ENCODE assay signal across 8 cellular contexts in the genomic region with DNA sequence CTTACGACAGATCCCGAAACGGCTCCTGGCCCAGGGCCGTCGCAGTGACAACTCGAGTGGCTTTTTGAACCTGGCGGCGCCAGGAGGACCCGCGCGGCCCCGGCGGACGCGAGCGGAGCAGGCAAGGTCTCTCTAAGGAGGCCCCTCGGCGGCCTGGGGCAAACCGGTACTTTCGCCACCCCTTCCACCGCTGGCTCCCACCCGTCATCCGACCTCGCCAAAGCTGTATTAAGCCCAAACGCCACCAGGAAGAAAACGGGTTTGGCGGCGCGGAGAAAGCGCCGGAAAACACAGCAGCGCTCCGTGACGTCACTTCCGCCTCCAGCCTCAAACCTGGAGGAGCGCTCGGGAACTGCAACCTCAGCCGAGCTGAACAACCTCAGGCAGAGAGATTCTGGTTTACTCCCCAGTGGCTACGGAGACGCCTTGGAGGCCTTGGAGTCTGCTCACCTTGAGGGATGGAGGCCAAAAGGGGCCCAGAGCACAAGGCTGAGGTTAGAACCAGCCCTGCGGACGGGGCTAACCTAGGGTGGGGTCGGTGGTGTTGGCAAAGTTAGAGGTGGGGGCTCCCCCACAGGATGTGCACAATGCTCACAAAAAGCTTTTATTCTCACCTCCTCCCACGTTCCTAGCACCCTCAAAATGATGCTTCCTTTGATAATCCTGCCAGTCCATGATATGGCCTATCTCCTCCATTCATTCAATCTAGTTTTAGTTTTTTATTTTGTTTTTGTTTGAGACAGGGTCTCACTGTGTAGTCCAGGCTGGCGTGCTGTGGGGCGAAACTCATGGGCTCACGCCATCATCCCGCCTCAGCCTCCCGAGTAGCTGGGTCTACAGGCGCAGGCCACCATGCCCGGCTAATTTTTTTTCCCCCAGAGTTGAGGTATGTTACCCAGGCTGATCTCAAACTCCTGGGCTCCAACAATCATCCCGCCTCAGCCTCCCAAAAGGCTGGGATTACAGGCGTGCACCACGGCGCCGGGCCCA. TPM values are rescaled to one million over a fixed set of nuclear protein-coding genes. Genes with fewer than 3 reads are reported as not detected.
DNase-seq lines count a peak whose midpoint lies in the region; ATAC-seq and TF ChIP-seq lines count a peak whose summit lies in the region.

A gene (minus strand): TSS at position 295 of the 990 bp plus-strand sequence. CDS start 15,484 bp downstream, outside the sequence.

- peak within 1 kb of the TSS; percentile 94 for H3K4me3 Mint-ChIP-seq in WTC11

- H3K27me3 Mint-ChIP-seq in WTC11 (ENCODE audit: low read depth): no peaks in the 10 kb centered on the region; the same call in 1 of the 2 replicates

- POLR2A ChIA-PET in WTC11 (lab: Charles Lee): interaction anchor here (0.6 to 1.0 kb wide), 3 partner anchors 123 to 1909 kb away, joined by 4 to 8 read pairs (median 4); no protein-coding TSS in a partner anchor

- H3K4me3 ChIP-seq in cardiac fibroblast (replicated peaks in 1 of 2; ENCODE audit: low read depth in 2 of 2, low read length in 2 of 2): peak within 1 kb of the TSS; percentile 74 to 86

- peaks cover 17% of the 10 kb centered on the region for H3K4me1 Mint-ChIP-seq in WTC11

- ATAC-seq in GM18873 (IDR thresholded peaks at IDR 0.05; ENCODE audit: low FRiP score, unreplicated experiment) (peak; percentile 80), HG03159 (IDR thresholded peaks at IDR 0.05; ENCODE audit: unreplicated experiment) (peak; percentile 93), WTC11 (peak; percentile 82)

- CTCF ChIA-PET in WTC11 (lab: Charles Lee): interaction anchor here (0.6 to 1.8 kb wide), 9 partner anchors 11 to 1867 kb away, joined by 3 to 7 read pairs (median 3); a partner anchor contains a TSS

- H3K27ac Mint-ChIP-seq in WTC11: peak within 1 kb of the TSS; percentile 93

- peak; percentile 98 for DNase-seq in AG08395 (ENCODE audit: low spot score)
- DNase-seq in NCI-H2227 treated with DMSO at 0.1 percent for 48 hours (lab: John Stamatoyannopoulos, UW): peak; percentile 82
- peak; percentile 94 for DNase-seq in WTC11 (ENCODE audit: low spot score)
- peak; percentile 92 to 94 for DNase-seq in cardiac fibroblast (ENCODE audit: low read depth in 2 of 2)
- peak; percentile 92 for DNase-seq in iris pigment epithelial cell (ENCODE audit: low read depth)
- peak; percentile 85 to 90 for DNase-seq in stimulated activated CD4-positive, alpha-beta T cell treated with anti-CD3 and anti-CD28 coated beads, Interleukin-12 subunit alpha, Interleukin-12 subunit beta, amount 100 ng/mL, for 24 hours (ENCODE audit: low read depth in 2 of 2)

- H3K9me3 Mint-ChIP-seq in WTC11: peaks cover 9% of the 10 kb centered on the region

- TF ChIP-seq CTCF in WTC11 (IDR thresholded peaks at IDR 0.05) (no peak), cardiac fibroblast (IDR thresholded peaks at IDR 0.05; ENCODE audit: low read depth, low read length) (peak; percentile 84)

- peaks cover 13% of the 10 kb centered on the region for H3K36me3 Mint-ChIP-seq in WTC11

TF ChIP-seq in WTC11, 78 proteins besides CTCF, POLR2A, EP300 and RAD21:
- TF ChIP-seq, protein P1, sequence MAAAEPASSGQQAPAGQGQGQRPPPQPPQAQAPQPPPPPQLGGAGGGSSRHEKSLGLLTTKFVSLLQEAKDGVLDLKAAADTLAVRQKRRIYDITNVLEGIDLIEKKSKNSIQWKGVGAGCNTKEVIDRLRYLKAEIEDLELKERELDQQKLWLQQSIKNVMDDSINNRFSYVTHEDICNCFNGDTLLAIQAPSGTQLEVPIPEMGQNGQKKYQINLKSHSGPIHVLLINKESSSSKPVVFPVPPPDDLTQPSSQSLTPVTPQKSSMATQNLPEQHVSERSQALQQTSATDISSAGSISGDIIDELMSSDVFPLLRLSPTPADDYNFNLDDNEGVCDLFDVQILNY (CRISPR knock-in tag; IDR thresholded peaks at IDR 0.05): 0 out of 2 replicates have a peak, but pooled peaks have one; percentile 31
- peak; percentile 85; the same call in 1 of the 2 replicates for TF ChIP-seq FOXK1 (CRISPR knock-in tag; IDR thresholded peaks at IDR 0.05)
- TF ChIP-seq, protein P2, sequence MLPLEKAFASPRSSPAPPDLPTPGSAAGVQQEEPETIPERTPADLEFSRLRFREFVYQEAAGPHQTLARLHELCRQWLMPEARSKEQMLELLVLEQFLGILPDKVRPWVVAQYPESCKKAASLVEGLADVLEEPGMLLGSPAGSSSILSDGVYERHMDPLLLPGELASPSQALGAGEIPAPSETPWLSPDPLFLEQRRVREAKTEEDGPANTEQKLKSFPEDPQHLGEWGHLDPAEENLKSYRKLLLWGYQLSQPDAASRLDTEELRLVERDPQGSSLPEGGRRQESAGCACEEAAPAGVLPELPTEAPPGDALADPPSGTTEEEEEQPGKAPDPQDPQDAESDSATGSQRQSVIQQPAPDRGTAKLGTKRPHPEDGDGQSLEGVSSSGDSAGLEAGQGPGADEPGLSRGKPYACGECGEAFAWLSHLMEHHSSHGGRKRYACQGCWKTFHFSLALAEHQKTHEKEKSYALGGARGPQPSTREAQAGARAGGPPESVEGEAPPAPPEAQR (CRISPR knock-in tag; IDR thresholded peaks at IDR 0.05): no peak
- TF ChIP-seq, protein P3, sequence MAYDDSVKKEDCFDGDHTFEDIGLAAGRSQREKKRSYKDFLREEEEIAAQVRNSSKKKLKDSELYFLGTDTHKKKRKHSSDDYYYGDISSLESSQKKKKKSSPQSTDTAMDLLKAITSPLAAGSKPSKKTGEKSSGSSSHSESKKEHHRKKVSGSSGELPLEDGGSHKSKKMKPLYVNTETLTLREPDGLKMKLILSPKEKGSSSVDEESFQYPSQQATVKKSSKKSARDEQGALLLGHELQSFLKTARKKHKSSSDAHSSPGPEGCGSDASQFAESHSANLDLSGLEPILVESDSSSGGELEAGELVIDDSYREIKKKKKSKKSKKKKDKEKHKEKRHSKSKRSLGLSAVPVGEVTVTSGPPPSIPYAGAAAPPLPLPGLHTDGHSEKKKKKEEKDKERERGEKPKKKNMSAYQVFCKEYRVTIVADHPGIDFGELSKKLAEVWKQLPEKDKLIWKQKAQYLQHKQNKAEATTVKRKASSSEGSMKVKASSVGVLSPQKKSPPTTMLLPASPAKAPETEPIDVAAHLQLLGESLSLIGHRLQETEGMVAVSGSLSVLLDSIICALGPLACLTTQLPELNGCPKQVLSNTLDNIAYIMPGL (CRISPR knock-in tag; IDR thresholded peaks at IDR 0.05): 0 out of 2 replicates have a peak, but pooled peaks have one; percentile 54
- peak; percentile 96 for TF ChIP-seq CREM (CRISPR knock-in tag; IDR thresholded peaks at IDR 0.05)

RNA-seq across cellular contexts. Expression of the gene that starts here (rescaled TPM):
- 14.0 to 19.4 TPM (median 14.5 TPM) in 3 replicates for total RNA-seq in WTC11 (2021)

Comparison
In these comparisons a context has a peak if more than half of its experiments do, and no peak if none do; other contexts are left out.
1. Peak in every context shown above with its lines: DNase-seq, ATAC-seq and H3K4me3 ChIP-seq.